ENCODE assay signal across 9 cellular contexts in the genomic region with DNA sequence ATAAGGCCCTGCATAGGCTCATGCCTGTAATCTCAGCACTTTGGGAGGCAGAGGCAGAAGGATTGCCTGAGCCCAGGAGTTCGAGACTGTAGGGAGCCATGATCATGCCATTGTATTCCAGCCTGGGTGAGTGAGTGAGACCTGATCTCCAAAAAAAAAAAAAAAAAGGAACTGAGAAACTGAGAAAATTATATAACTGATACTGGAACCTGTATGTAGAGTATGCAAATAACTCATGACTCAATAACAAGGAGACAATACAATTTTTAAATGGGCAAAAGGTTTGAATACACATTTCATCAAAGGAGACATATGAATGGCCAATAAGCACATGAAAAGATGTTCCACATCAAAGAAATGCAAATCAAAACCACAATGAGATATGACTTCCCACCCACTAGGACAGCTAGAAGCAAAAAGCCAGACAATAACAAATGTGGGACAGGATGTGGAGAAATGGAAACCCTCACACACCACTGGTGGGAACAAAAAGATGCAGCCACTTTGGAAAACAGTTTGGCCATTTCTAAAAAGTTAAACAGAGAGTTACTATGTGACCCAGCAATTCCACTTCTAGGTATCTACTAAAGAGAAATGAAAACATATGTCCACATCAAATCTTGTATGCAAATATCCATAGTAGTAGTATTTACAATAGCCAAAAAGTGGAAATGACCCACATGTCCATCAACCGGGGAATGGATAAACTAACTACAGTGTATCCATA.
A peak's percentile ranks its signal among the peaks of the same experiment; 100 is the strongest.
DNase-seq lines count a peak whose midpoint lies in the region; ATAC-seq and TF ChIP-seq lines count a peak whose summit lies in the region.
"Had no signal": no experiment of that assay in that cellular context is flagged by ENCODE, and none has a peak within 500 bp of the region (broad histone marks: within the 10 kb centered on the region; RNA-seq: fewer than 3 reads in every experiment).

No MANE protein-coding gene starts in this region.

- POLR2A ChIA-PET in activated CD4-positive, alpha-beta T cell treated with anti-CD3 and anti-CD28 coated beads, Interleukin-2, amount 10 ng/mL, durations not matched to agents 7 days and 5 days (lab: Charles Lee) = no interaction called here
- POLR2A ChIA-PET in OCI-LY7 (lab: Charles Lee) = interaction anchor here (1.0 kb wide), 1 partner anchor 9 kb away, joined by 3 read pairs; no protein-coding TSS in a partner anchor

- peak overlapping the region; percentile 21 for H3K27ac Mint-ChIP-seq in activated CD4-positive, alpha-beta T cell treated with anti-CD3 and anti-CD28 coated beads, Interleukin-2, amount 10 ng/mL, durations not matched to agents 7 days and 5 days
- H3K27ac Mint-ChIP-seq in stimulated activated memory B cell treated with anti-CD40 and anti-IgM and Interleukin-4, amounts not matched to agents 10 μg/mL and 1 μg/mL and 100 μg/mL, for 72 hours = peak overlapping the region; percentile 90

- H3K4me3 Mint-ChIP-seq in activated CD4-positive, alpha-beta T cell treated with anti-CD3 and anti-CD28 coated beads, Interleukin-2, amount 10 ng/mL, durations not matched to agents 7 days and 5 days = no peak overlapping the region
- peak overlapping the region; percentile 15 for H3K4me3 Mint-ChIP-seq in stimulated activated memory B cell treated with anti-CD40 and anti-IgM and Interleukin-4, amounts not matched to agents 10 μg/mL and 1 μg/mL and 100 μg/mL, for 72 hours

- peak overlapping the region; percentile 61 for H3K4me2 ChIP-seq in OCI-LY7 (ENCODE audit: low read length)

- H3K36me3 ChIP-seq in OCI-LY7 (ENCODE audit: insufficient read depth, low read length) = peaks cover 35% of the 10 kb centered on the region

- intact Hi-C loops in OCI-LY7 (cut with micrococcal nuclease; ENCODE audit: unreplicated experiment) = no loop called here

- DNase-seq in activated CD4-positive, alpha-beta T cell treated with anti-CD3 and anti-CD28 coated beads, Interleukin-2, amount 10 ng/mL, durations not matched to agents 7 days and 5 days = peak; percentile 33
- DNase-seq in activated CD4-positive, alpha-beta T cell treated with anti-CD3 and anti-CD28 coated beads for 48 hours = no peak
- DNase-seq in OCI-LY7 (ENCODE audit: low spot score) (peak; percentile 72), omental fat pad (ENCODE audit: low spot score) (no peak), RKO (ENCODE audit: low spot score) (no peak)
- no peak for DNase-seq in stimulated activated CD4-positive, alpha-beta T cell treated with anti-CD3 and anti-CD28 coated beads, Interleukin-2, amount 100 ng/mL, for 48 hours
- DNase-seq: NCI-H1048 had no signal

- H3K9me3 Mint-ChIP-seq in activated CD4-positive, alpha-beta T cell treated with anti-CD3 and anti-CD28 coated beads, Interleukin-2, amount 10 ng/mL, durations not matched to agents 7 days and 5 days = no peaks in the 10 kb centered on the region
- no peaks in the 10 kb centered on the region for H3K9me3 Mint-ChIP-seq in stimulated activated memory B cell treated with anti-CD40 and anti-IgM and Interleukin-4, amounts not matched to agents 10 μg/mL and 1 μg/mL and 100 μg/mL, for 72 hours

- H4K20me1 ChIP-seq in OCI-LY7 (ENCODE audit: insufficient read depth, low read length) = no peaks in the 10 kb centered on the region

- no peaks in the 10 kb centered on the region for H3K9me3 ChIP-seq in OCI-LY7 (ENCODE audit: low read length)

- H3K27ac ChIP-seq in OCI-LY7 (ENCODE audit: low read depth, low read length, poor library complexity, severe bottlenecking) = peak overlapping the region; percentile 73

- H3K36me3 Mint-ChIP-seq in activated CD4-positive, alpha-beta T cell treated with anti-CD3 and anti-CD28 coated beads, Interleukin-2, amount 10 ng/mL, durations not matched to agents 7 days and 5 days (ENCODE audit: low read depth) = peaks cover 52% of the 10 kb centered on the region
- peaks cover 31% of the 10 kb centered on the region for H3K36me3 Mint-ChIP-seq in stimulated activated memory B cell treated with anti-CD40 and anti-IgM and Interleukin-4, amounts not matched to agents 10 μg/mL and 1 μg/mL and 100 μg/mL, for 72 hours

- BruUV-seq in OCI-LY7 (replicated peaks; lab: Mats Ljungman, UMichigan) = no TSS peak

- peaks cover 89% of the 10 kb centered on the region for H3K79me2 ChIP-seq in OCI-LY7 (ENCODE audit: insufficient read depth, low read depth, low read length)

- H2AFZ ChIP-seq in OCI-LY7 (ENCODE audit: low read length) = no peak overlapping the region

- H3K27me3 Mint-ChIP-seq in activated CD4-positive, alpha-beta T cell treated with anti-CD3 and anti-CD28 coated beads, Interleukin-2, amount 10 ng/mL, durations not matched to agents 7 days and 5 days = no peaks in the 10 kb centered on the region
- H3K27me3 Mint-ChIP-seq in stimulated activated memory B cell treated with anti-CD40 and anti-IgM and Interleukin-4, amounts not matched to agents 10 μg/mL and 1 μg/mL and 100 μg/mL, for 72 hours = no peaks in the 10 kb centered on the region

- no peaks in the 10 kb centered on the region for H3K9me2 ChIP-seq in OCI-LY7 (ENCODE audit: insufficient read depth, low read length)

- peak overlapping the region; percentile 47 for H3K4me3 ChIP-seq in OCI-LY7 (ENCODE audit: low read depth, low read length, poor library complexity, severe bottlenecking)

- TF ChIP-seq CTCF in OCI-LY7 (conservative IDR thresholded peaks at IDR 0.05; ENCODE audit: low read length) = no peak
- TF ChIP-seq CTCF in omental fat pad (IDR thresholded peaks at IDR 0.05) = no peak

- peaks cover 92% of the 10 kb centered on the region for H3K4me1 ChIP-seq in OCI-LY7 (ENCODE audit: insufficient read depth, low read length, poor library complexity, severe bottlenecking)

- peaks cover 69% of the 10 kb centered on the region for H3K4me1 Mint-ChIP-seq in activated CD4-positive, alpha-beta T cell treated with anti-CD3 and anti-CD28 coated beads, Interleukin-2, amount 10 ng/mL, durations not matched to agents 7 days and 5 days
- peaks cover 96% of the 10 kb centered on the region for H3K4me1 Mint-ChIP-seq in stimulated activated memory B cell treated with anti-CD40 and anti-IgM and Interleukin-4, amounts not matched to agents 10 μg/mL and 1 μg/mL and 100 μg/mL, for 72 hours

- CTCF ChIA-PET in activated CD4-positive, alpha-beta T cell treated with anti-CD3 and anti-CD28 coated beads, Interleukin-2, amount 10 ng/mL, durations not matched to agents 7 days and 5 days (lab: Charles Lee) = no interaction called here
- CTCF ChIA-PET in OCI-LY7 (lab: Charles Lee; ENCODE audit: unreplicated experiment) = no interaction called here

- ATAC-seq in HG02885 (IDR thresholded peaks at IDR 0.05; ENCODE audit: poor library complexity, unreplicated experiment) (peak; percentile 73), omental fat pad (ENCODE audit: low FRiP score) (no peak)
- peak; percentile 77 for ATAC-seq in stimulated activated memory B cell treated with anti-CD40 and anti-IgM and Interleukin-4, amounts not matched to agents 10 μg/mL and 1 μg/mL and 100 μg/mL, for 72 hours

Comparison
In these comparisons a context has a peak if more than half of its experiments do, and no peak if none do; other contexts are left out.
1. DNase-seq: peak in activated CD4-positive, alpha-beta T cell treated with anti-CD3 and anti-CD28 coated beads, Interleukin-2, amount 10 ng/mL, durations not matched to agents 7 days and 5 days (single experiment) and OCI-LY7 (single experiment); none in activated CD4-positive, alpha-beta T cell treated with anti-CD3 and anti-CD28 coated beads for 48 hours (single experiment), omental fat pad (single experiment), stimulated activated CD4-positive, alpha-beta T cell treated with anti-CD3 and anti-CD28 coated beads, Interleukin-2, amount 100 ng/mL, for 48 hours (0 of 2) and RKO (single experiment).